In genomic region chr16:30622455-30623032, GRCh38 we compare ENCODE assay signal across 25 cellular contexts. TPM values are rescaled to one million over a fixed set of nuclear protein-coding genes. Genes with fewer than 3 reads are reported as not detected.
DNase-seq lines count a peak whose midpoint lies in the region; ATAC-seq, FAIRE-seq and TF ChIP-seq lines count a peak whose summit lies in the region.
"Had no signal": no experiment of that assay in that cellular context is flagged by ENCODE, and none has a peak within 500 bp of the region (broad histone marks: within the 10 kb centered on the region; RNA-seq: fewer than 3 reads in every experiment).

No MANE protein-coding gene starts in this region.

- ATAC-seq in PC-3 (no peak), right cardiac atrium (no peak), HG03039 (IDR thresholded peaks at IDR 0.05; ENCODE audit: unreplicated experiment) (no peak)
- ATAC-seq in naive thymus-derived CD8-positive, alpha-beta T cell, result no peak
- ATAC-seq: HCT116, Right ventricle myocardium inferior had no signal

- H3K9me2 ChIP-seq in DOHH2 (replicated peaks; ENCODE audit: control insufficient read depth, low read length) (no peaks in the 10 kb centered on the region), PC-3 (replicated peaks; ENCODE audit: low read length) (no peaks in the 10 kb centered on the region)

- FAIRE-seq in bronchial epithelial cell (lab: Jason Lieb, UNC), result no peak
- FAIRE-seq: GM12891 had no signal

- H3K36me3 ChIP-seq in DOHH2 (ENCODE audit: control insufficient read depth, low read length), result no peaks in the 10 kb centered on the region
- no peaks in the 10 kb centered on the region for H3K36me3 ChIP-seq in PC-3 (ENCODE audit: low read depth, low read length)
- H3K36me3 ChIP-seq in bronchial epithelial cell (ENCODE audit: control insufficient read depth, insufficient read depth, low read length), result no peaks in the 10 kb centered on the region
- H3K36me3 ChIP-seq: SJCRH30 had no signal

- H3K27me3 Mint-ChIP-seq in nephron (ENCODE audit: low read depth), result no peaks in the 10 kb centered on the region
- H3K27me3 Mint-ChIP-seq in naive thymus-derived CD8-positive, alpha-beta T cell, result no peaks in the 10 kb centered on the region

- H3K4me3 Mint-ChIP-seq in nephron, result peak overlapping the region in 2 of 3 experiments; percentile 2 to 7
- H3K4me3 Mint-ChIP-seq in naive thymus-derived CD8-positive, alpha-beta T cell, result no peak overlapping the region
- H3K4me3 Mint-ChIP-seq: B cell; CD8-positive, alpha-beta memory T cell had no signal

- H3K9me3 Mint-ChIP-seq in nephron, result peaks cover 3% of the 10 kb centered on the region
- no peaks in the 10 kb centered on the region for H3K9me3 Mint-ChIP-seq in naive thymus-derived CD8-positive, alpha-beta T cell
- H3K9me3 Mint-ChIP-seq: CD8-positive, alpha-beta memory T cell had no signal

- H3K27ac Mint-ChIP-seq in nephron, result peak overlapping the region; percentile 87 to 97 (median 96)
- no peak overlapping the region for H3K27ac Mint-ChIP-seq in naive thymus-derived CD8-positive, alpha-beta T cell
- H3K27ac Mint-ChIP-seq: B cell; CD8-positive, alpha-beta memory T cell had no signal

- no peaks in the 10 kb centered on the region for H3K79me2 ChIP-seq in DOHH2 (ENCODE audit: control insufficient read depth, low read length)
- no peaks in the 10 kb centered on the region for H3K79me2 ChIP-seq in PC-3 (ENCODE audit: low read length)

- H3K4me3 ChIP-seq in DOHH2 (ENCODE audit: low read length), result peak overlapping the region; percentile 36
- H3K4me3 ChIP-seq in PC-3 (ENCODE audit: low read length), result no peak overlapping the region
- no peak overlapping the region for H3K4me3 ChIP-seq in bronchial epithelial cell (ENCODE audit: low read depth, low read length)
- no peak overlapping the region for H3K4me3 ChIP-seq in right cardiac atrium (ENCODE audit: low read length)
- H3K4me3 ChIP-seq: SJCRH30 had no signal

- H3K36me3 Mint-ChIP-seq in nephron (ENCODE audit: low read depth), result no peaks in the 10 kb centered on the region
- H3K36me3 Mint-ChIP-seq in naive thymus-derived CD8-positive, alpha-beta T cell, result no peaks in the 10 kb centered on the region
- H3K36me3 Mint-ChIP-seq: CD8-positive, alpha-beta memory T cell had no signal

- no peak overlapping the region for H3K9ac ChIP-seq in PC-3 (ENCODE audit: low read length)

- H3K27ac ChIP-seq in DOHH2 (ENCODE audit: low read depth, low read length), result no peak overlapping the region
- no peak overlapping the region for H3K27ac ChIP-seq in PC-3 (ENCODE audit: low read length)
- H3K27ac ChIP-seq in right cardiac atrium (ENCODE audit: low read length), result no peak overlapping the region
- H3K27ac ChIP-seq: 22Rv1, C4-2B, SJCRH30 had no signal

- H3K27me3 ChIP-seq in DOHH2 (ENCODE audit: control insufficient read depth, low read length) (no peaks in the 10 kb centered on the region), PC-3 (ENCODE audit: low read length) (no peaks in the 10 kb centered on the region), bronchial epithelial cell (ENCODE audit: control insufficient read depth, insufficient read depth, low read length) (no peaks in the 10 kb centered on the region), right cardiac atrium (ENCODE audit: control insufficient read depth, insufficient read depth) (no peaks in the 10 kb centered on the region)
- H3K27me3 ChIP-seq: SJCRH30 had no signal

- intact Hi-C loops in PC-3 (cut with micrococcal nuclease), result no loop called here
- intact Hi-C loops in right cardiac atrium (cut with DNase I), result no loop called here

- no peaks in the 10 kb centered on the region for H3F3A ChIP-seq in DOHH2 (ENCODE audit: control insufficient read depth, insufficient read depth)
- no peaks in the 10 kb centered on the region for H3F3A ChIP-seq in PC-3 (ENCODE audit: low read length, unreplicated experiment)

- H2AFZ ChIP-seq in PC-3 (ENCODE audit: low read length), result no peak overlapping the region

- H4K20me1 ChIP-seq in DOHH2 (ENCODE audit: control insufficient read depth, insufficient read depth, low read depth, low read length) (no peaks in the 10 kb centered on the region), PC-3 (ENCODE audit: low read length) (no peaks in the 10 kb centered on the region)

- no peak for TF ChIP-seq CTCF in DOHH2 (IDR thresholded peaks at IDR 0.05; ENCODE audit: low read depth, low read length, poor library complexity, severe bottlenecking)
- TF ChIP-seq CTCF in PC-3 (conservative IDR thresholded peaks at IDR 0.05; ENCODE audit: low read depth, low read length), result no peak
- no peak for TF ChIP-seq CTCF in bronchial epithelial cell (IDR thresholded peaks at IDR 0.05; ENCODE audit: insufficient read depth, low read length, severe bottlenecking)
- no peak for TF ChIP-seq CTCF in nephron (IDR thresholded peaks at IDR 0.05; ENCODE audit: unreplicated experiment in 3 of 3)

- H3K9me3 ChIP-seq in DOHH2 (ENCODE audit: control insufficient read depth, insufficient read depth, low read length) (peaks cover 12% of the 10 kb centered on the region; the same call in 1 of the 2 replicates), PC-3 (ENCODE audit: low read length) (no peaks in the 10 kb centered on the region), right cardiac atrium (ENCODE audit: control insufficient read depth, low read length) (no peaks in the 10 kb centered on the region)

- CTCF ChIA-PET in PC-3 (lab: Charles Lee), result no interaction called here

- DNase-seq in PC-3 (no peak), bronchial epithelial cell (ENCODE audit: low read depth) (peak; percentile 32), NCI-H2081 treated with DMSO at 0.1 percent for 48 hours (lab: John Stamatoyannopoulos, UW) (no peak), right cardiac atrium (no peak)
- DNase-seq in naive thymus-derived CD8-positive, alpha-beta T cell, result no peak
- DNase-seq: CD8-positive, alpha-beta memory T cell; DMS 273 treated with DMSO at 0.1 percent for 48 hours; DMS79; GF-D8; KG1; MM.1S; NCI-H2029; NCI-H446 treated with DMSO at 0.1 percent for 48 hours; NCI-H526; NK-92 treated with Interleukin-12 subunit alpha and Interleukin-12 subunit beta, amount 100 ng/mL, for 24 hours had no signal

- H3K4me1 ChIP-seq in DOHH2 (ENCODE audit: control insufficient read depth, low read length) (peaks cover 22% of the 10 kb centered on the region), PC-3 (ENCODE audit: insufficient read depth, low read length) (peaks cover 15% of the 10 kb centered on the region), right cardiac atrium (ENCODE audit: control insufficient read depth, insufficient read depth, low read length) (no peaks in the 10 kb centered on the region)

- no TSS peak for BruUV-seq in PC-3 (replicated peaks; lab: Mats Ljungman, UMichigan)

- POLR2A ChIA-PET in PC-3 (lab: Charles Lee; ENCODE audit: unreplicated experiment), result no interaction called here
- POLR2A ChIA-PET in naive thymus-derived CD8-positive, alpha-beta T cell (lab: Charles Lee), result no interaction called here

- peaks cover 42% of the 10 kb centered on the region for H3K4me1 Mint-ChIP-seq in nephron
- H3K4me1 Mint-ChIP-seq in naive thymus-derived CD8-positive, alpha-beta T cell, result peaks cover 0 to under 1% (median 0%) of the 10 kb centered on the region in 4 donors
- H3K4me1 Mint-ChIP-seq: B cell; CD8-positive, alpha-beta memory T cell had no signal

- H3K4me2 ChIP-seq in DOHH2 (ENCODE audit: low read length), result peak overlapping the region; percentile 61
- H3K4me2 ChIP-seq in PC-3 (ENCODE audit: low read length), result peak overlapping the region; percentile 44; the same call in 1 of the 2 replicates

- WGBS in right cardiac atrium, result 49% methylated on average over 10 of the region's 10 CpGs

RNA-seq across cellular contexts. Expression of gene ZNF689, which starts 12.4 kb away (rescaled TPM):
- total RNA-seq in PC-3 (2014; rRNA removed), result 6.0 and 6.9 TPM in 2 replicates
- total RNA-seq in bronchial epithelial cell, result 2.2 and 2.6 TPM in 2 replicates
- total RNA-seq in right cardiac atrium, result 1 to 10 TPM; 5.6 to 7.1 (median 6.3) TPM
- 3.3 TPM for polyA plus RNA-seq in right cardiac atrium
- 10 to 100 TPM; 10.8 to 13.7 TPM for total RNA-seq in naive thymus-derived CD8-positive, alpha-beta T cell
- 10 to 100 TPM in 2 of 3 donors, 1 to 10 TPM in 1; 7.7 to 12.5 (median 11.0) TPM for polyA plus RNA-seq in naive thymus-derived CD8-positive, alpha-beta T cell

RNA-seq across cellular contexts. Expression of gene PRR14, which starts 28.2 kb away (rescaled TPM):
- total RNA-seq in PC-3 (2014; rRNA removed) (9.6 and 14.5 TPM in 2 replicates), bronchial epithelial cell (2.6 and 7.8 TPM in 2 replicates), right cardiac atrium (10 to 100 TPM; 22.9 to 27.6 (median 24.3) TPM)
- polyA plus RNA-seq in right cardiac atrium, result 19.1 TPM
- total RNA-seq in naive thymus-derived CD8-positive, alpha-beta T cell, result 10 to 100 TPM; 81.4 to 83.8 TPM
- polyA plus RNA-seq in naive thymus-derived CD8-positive, alpha-beta T cell, result 10 to 100 TPM; 13.3 to 22.3 (median 15.3) TPM

RNA-seq across cellular contexts. Expression of gene FBRS, which starts 35.7 kb away (rescaled TPM):
- total RNA-seq in PC-3 (2014; rRNA removed) (22.2 and 35.0 TPM in 2 replicates), bronchial epithelial cell (7.9 and 13.8 TPM in 2 replicates), right cardiac atrium (10 to 100 TPM; 37.4 to 43.2 (median 38.4) TPM)
- polyA plus RNA-seq in right cardiac atrium, result 30.4 TPM
- total RNA-seq in naive thymus-derived CD8-positive, alpha-beta T cell, result 100 to 1,000 TPM; 208 to 221 TPM
- polyA plus RNA-seq in naive thymus-derived CD8-positive, alpha-beta T cell, result 1 to 10 TPM; 3.2 to 8.0 (median 4.4) TPM

RNA-seq across cellular contexts. Expression of gene ZNF785, which starts 37.0 kb away (rescaled TPM):
- total RNA-seq in PC-3 (2014; rRNA removed) (4.9 and 5.0 TPM in 2 replicates), bronchial epithelial cell (4.4 and 5.3 TPM in 2 replicates), right cardiac atrium (1 to 10 TPM; 7.9 to 9.7 (median 9.2) TPM)
- polyA plus RNA-seq in right cardiac atrium, result 4.3 TPM
- total RNA-seq in naive thymus-derived CD8-positive, alpha-beta T cell, result 10 to 100 TPM; 22.8 to 23.3 TPM
- 1 to 10 TPM; 1.6 to 3.5 (median 3.4) TPM for polyA plus RNA-seq in naive thymus-derived CD8-positive, alpha-beta T cell

RNA-seq across cellular contexts. Expression of gene ZNF688, which starts 51.0 kb away (rescaled TPM):
- total RNA-seq in PC-3 (2014; rRNA removed) (5.5 and 14.3 TPM in 2 replicates), bronchial epithelial cell (4.5 and 12.7 TPM in 2 replicates), right cardiac atrium (10 to 100 TPM; 10.8 to 16.1 (median 13.9) TPM)
- 12.9 TPM for polyA plus RNA-seq in right cardiac atrium
- total RNA-seq in naive thymus-derived CD8-positive, alpha-beta T cell, result 10 to 100 TPM; 19.9 to 21.2 TPM
- 10 to 100 TPM; 21.2 to 22.0 (median 21.7) TPM for polyA plus RNA-seq in naive thymus-derived CD8-positive, alpha-beta T cell

Comparison
In these comparisons a context has a peak if more than half of its experiments do, and no peak if none do; other contexts are left out.
1. H3K27ac Mint-ChIP-seq: peak in nephron (3 of 3); none in naive thymus-derived CD8-positive, alpha-beta T cell (0 of 10).
2. H3K4me3 Mint-ChIP-seq: peak in nephron (2 of 3); none in naive thymus-derived CD8-positive, alpha-beta T cell (0 of 10).